ENCODE assay signal across 23 cellular contexts in genomic region chr4:47698837-47699236, GRCh38.
"Had no signal": no experiment of that assay in that cellular context is flagged by ENCODE, and none has a peak within 500 bp of the region (broad histone marks: within the 10 kb centered on the region; RNA-seq: fewer than 3 reads in every experiment).

No MANE protein-coding gene starts in this region.

- H3K27me3 ChIP-seq: MG63, SJCRH30 had no signal

- ATAC-seq: Panc1, PC-3, Right ventricle myocardium inferior, SK-N-SH treated with all-trans-retinoic acid at 6 μM for 48 hours had no signal

- H3K9me3 ChIP-seq: MG63, SJCRH30 had no signal

- H3K36me3 ChIP-seq: MG63 had no signal

- DNase-seq: KBM-7, MG63, NCI-H1092, NCI-H1105 treated with DMSO at 0.1 percent for 48 hours, NCI-H1417 treated with DMSO at 0.1 percent for 48 hours, NCI-H146, NCI-H1694 treated with DMSO at 0.1 percent for 48 hours, NCI-H1930, NCI-H2081 treated with DMSO at 0.1 percent for 48 hours, NCI-H2171, NCI-H226, NCI-H446, NCI-H510A, NCI-H524 treated with DMSO at 0.1 percent for 48 hours, NCI-H69, NCI-H774, PC-3, SHP77 treated with DMSO at 0.1 percent for 48 hours, SJCRH30 had no signal

- H3K4me3 ChIP-seq: MG63, SJCRH30 had no signal

- H3K4me1 ChIP-seq: SJCRH30 had no signal

- H3K27ac ChIP-seq: RWPE1, SJCRH30 had no signal
